In genomic region chr13:80342541-80343371, GRCh38 we compare ENCODE assay signal across 8 cellular contexts. TPM values are rescaled to one million over a fixed set of nuclear protein-coding genes. Genes with fewer than 3 reads are reported as not detected.
DNase-seq lines count a peak whose midpoint lies in the region; ATAC-seq, FAIRE-seq and TF ChIP-seq lines count a peak whose summit lies in the region.

No MANE protein-coding gene starts in this region.

- H3K4me1 ChIP-seq in ectodermal cell (ENCODE audit: control insufficient read depth, insufficient read depth, low read length) = peaks cover 4% of the 10 kb centered on the region
- H3K4me1 ChIP-seq in lower lobe of right lung = peaks cover 29% of the 10 kb centered on the region

- TF ChIP-seq CTCF in lower lobe of right lung (IDR thresholded peaks at IDR 0.05) = peak; percentile 99

- intact Hi-C loops in lower lobe of right lung (cut with DNase I) = no loop called here

- H3K9me3 ChIP-seq in ectodermal cell (ENCODE audit: control insufficient read depth, low read length) (no peaks in the 10 kb centered on the region), lower lobe of right lung (no peaks in the 10 kb centered on the region)

- H3K27me3 ChIP-seq in ectodermal cell (ENCODE audit: control insufficient read depth, insufficient read depth, low read length, poor library complexity, severe bottlenecking) (peaks cover 30% of the 10 kb centered on the region), lower lobe of right lung (ENCODE audit: low read depth) (no peaks in the 10 kb centered on the region)

- 10% methylated on average over 56 to 57 of the region's 57 CpGs for WGBS in ectodermal cell, 2 experiments

- ATAC-seq in HG03025 (IDR thresholded peaks at IDR 0.05; ENCODE audit: low FRiP score, unreplicated experiment) (peak; percentile 69), lower lobe of right lung (peak; percentile 72 to 78)

- no peaks in the 10 kb centered on the region for H3K36me3 ChIP-seq in ectodermal cell (ENCODE audit: control insufficient read depth, insufficient read depth, low read length)
- H3K36me3 ChIP-seq in lower lobe of right lung = no peaks in the 10 kb centered on the region

- no peak overlapping the region for H3K27ac ChIP-seq in ectodermal cell (ENCODE audit: insufficient read depth, low read depth, low read length, poor library complexity, severe bottlenecking)
- H3K27ac ChIP-seq in lower lobe of right lung = peak overlapping the region; percentile 98

- H3K4me3 ChIP-seq in ectodermal cell (ENCODE audit: insufficient read depth, low read depth, low read length) = peak overlapping the region; percentile 40
- peak overlapping the region; percentile 73 for H3K4me3 ChIP-seq in lower lobe of right lung

- FAIRE-seq in GM18507 (lab: Jason Lieb, UNC) = peak; percentile 74

- peak; percentile 28 for DNase-seq in A172 (ENCODE audit: low spot score)
- no peak for DNase-seq in GM18507 (ENCODE audit: extremely low spot score, insufficient read length, low read depth)
- peak; percentile 79 for DNase-seq in NCI-H2227 (lab: John Stamatoyannopoulos, UW; ENCODE audit: unreplicated experiment)
- peak; percentile 72 to 76 for DNase-seq in activated CD4-positive, alpha-beta T cell treated with anti-CD3 and anti-CD28 coated beads, Interleukin-2, amount 50 U/mL, for 48 hours
- DNase-seq in lower lobe of right lung = peak; percentile 92
- peak in 2 of 3 donors; percentile 9 to 59 for DNase-seq in stimulated activated CD4-positive, alpha-beta T cell treated with anti-CD3 and anti-CD28 coated beads, TNF-alpha, amount 100 ng/mL, for 1 hour (ENCODE audit: low read depth in 3 of 3, low spot score in 1 of 3)

RNA-seq across cellular contexts. Expression of gene SPRY2, which starts 1.8 kb away (rescaled TPM):
- total RNA-seq in A172 (2014; rRNA removed; shearing (Covaris generic)) = 2.6 and 3.3 TPM in 2 replicates
- polyA plus RNA-seq in ectodermal cell (2013, experiment 1 of 4) = 16.8 TPM
- 12.6 TPM for polyA plus RNA-seq in ectodermal cell (2013, experiment 2 of 4)
- 13.1 TPM for polyA plus RNA-seq in ectodermal cell (2013, experiment 3 of 4)
- polyA plus RNA-seq in ectodermal cell (2013, experiment 4 of 4) = 11.1 TPM
- total RNA-seq in lower lobe of right lung = 44.6 TPM

Comparison
In these comparisons a context has a peak if more than half of its experiments do, and no peak if none do; other contexts are left out.
1. RNA of gene SPRY2, which starts 1.8 kb away (total RNA-seq): 44.6 TPM in lower lobe of right lung (single experiment); 2.6 to 3.3 TPM in A172; every median in the first group is over 10 times any median in the second.